Comparison of ENCODE assay signal across 8 cellular contexts in genomic region chr1:72281637-72282270, GRCh38. TPM values are rescaled to one million over a fixed set of nuclear protein-coding genes. Genes with fewer than 3 reads are reported as not detected.
DNase-seq lines count a peak whose midpoint lies in the region; ATAC-seq and TF ChIP-seq lines count a peak whose summit lies in the region.

No MANE protein-coding gene starts in this region.

- H3K27ac ChIP-seq in smooth muscle cell (ENCODE audit: low read depth): no peak overlapping the region

- H3F3A ChIP-seq in smooth muscle cell (ENCODE audit: low read depth): peaks cover 4% of the 10 kb centered on the region

- H4K20me1 ChIP-seq in smooth muscle cell (ENCODE audit: low read depth): no peaks in the 10 kb centered on the region

- H3K4me3 ChIP-seq in smooth muscle cell: peak overlapping the region; percentile 81

- WGBS in smooth muscle cell (ENCODE audit: low lambda C conversion rate): 23% methylated on average over 10 of the region's 10 CpGs

- no peaks in the 10 kb centered on the region for H3K9me3 Mint-ChIP-seq in T-cell

- CTCF ChIA-PET in T-cell (lab: Charles Lee): no interaction called here

- H3K9me3 ChIP-seq in smooth muscle cell (replicated peaks; ENCODE audit: low read depth): no peaks in the 10 kb centered on the region

- H3K4me2 ChIP-seq in smooth muscle cell: peak overlapping the region; percentile 95

- H3K9ac ChIP-seq in smooth muscle cell (ENCODE audit: low read depth): no peak overlapping the region

- DNase-seq in activated T-cell treated with anti-CD3 and anti-CD28 coated beads for 48 hours (ENCODE audit: low read depth) (peak; percentile 3), T-cell (no peak), head of caudate nucleus (peak in 37 of 42 donors; percentile 8 to 57 (median 34)), smooth muscle cell (lab: John Stamatoyannopoulos, UW; ENCODE audit: unreplicated experiment) (no peak), LoVo (ENCODE audit: low spot score) (no peak), SW480 (ENCODE audit: low spot score) (no peak)
- no peak for DNase-seq in activated T-cell treated with anti-CD3 and anti-CD28 coated beads, Interleukin-2, amount 50 U/mL, for 1 hour

- POLR2A ChIA-PET in T-cell (lab: Charles Lee): interaction anchor here in 1 of 2 donors (0.5 kb wide), 1 partner anchor 26 kb away, joined by 5 read pairs; no protein-coding TSS in a partner anchor

- intact Hi-C loops in head of caudate nucleus (cut with DNase I): no loop called here

- H3K36me3 Mint-ChIP-seq in T-cell: no peaks in the 10 kb centered on the region

- peak overlapping the region; percentile 61 for H2AFZ ChIP-seq in smooth muscle cell (ENCODE audit: low read depth)

- peak overlapping the region in 2 of 3 donors; percentile 70 to 74 for H3K4me3 Mint-ChIP-seq in T-cell

- H3K79me2 ChIP-seq in smooth muscle cell (ENCODE audit: low read depth): no peaks in the 10 kb centered on the region

- peaks cover 0 to 15% of the 10 kb centered on the region in 2 donors for H3K27me3 Mint-ChIP-seq in T-cell

- H3K4me1 Mint-ChIP-seq in T-cell: peaks cover 15 to 24% (median 20%) of the 10 kb centered on the region in 3 donors

- peak overlapping the region in 1 of 2 donors; percentile 6 for H3K27ac Mint-ChIP-seq in T-cell

- TF ChIP-seq CTCF in smooth muscle cell (IDR thresholded peaks at IDR 0.05; ENCODE audit: borderline replicate concordance, insufficient read depth, poor library complexity, severe bottlenecking): no peak

- no peaks in the 10 kb centered on the region for H3K36me3 ChIP-seq in smooth muscle cell (ENCODE audit: low read depth)

- no peak for ATAC-seq in T-cell (replicated peaks in 1 of 4)
- ATAC-seq in GM18870 (IDR thresholded peaks at IDR 0.05; ENCODE audit: unreplicated experiment): no peak

- no peaks in the 10 kb centered on the region for H3K4me1 ChIP-seq in smooth muscle cell (ENCODE audit: low read depth)

- peaks cover 33% of the 10 kb centered on the region for H3K27me3 ChIP-seq in smooth muscle cell (ENCODE audit: low read depth)

RNA-seq across cellular contexts. Expression of gene NEGR1, which starts 0.6 kb away (rescaled TPM):
- total RNA-seq in T-cell (under 1 TPM in 4 of 5 donors, not detected in 1; 0.05 to 0.26 (median 0.14) TPM), smooth muscle cell (0.09 and 0.27 TPM in 2 replicates)
- 0.02 TPM in 1 of 2 replicates, not detected in the other for polyA plus RNA-seq in smooth muscle cell

Comparison
In these comparisons a context has a peak if more than half of its experiments do, and no peak if none do; other contexts are left out.
1. DNase-seq: peak in activated T-cell treated with anti-CD3 and anti-CD28 coated beads for 48 hours (single experiment) and head of caudate nucleus (37 of 42); none in activated T-cell treated with anti-CD3 and anti-CD28 coated beads, Interleukin-2, amount 50 U/mL, for 1 hour (single experiment), T-cell (0 of 34), smooth muscle cell (single experiment), LoVo (single experiment) and SW480 (single experiment).